2 cellular contexts compared by ENCODE assay signal in the genomic region with DNA sequence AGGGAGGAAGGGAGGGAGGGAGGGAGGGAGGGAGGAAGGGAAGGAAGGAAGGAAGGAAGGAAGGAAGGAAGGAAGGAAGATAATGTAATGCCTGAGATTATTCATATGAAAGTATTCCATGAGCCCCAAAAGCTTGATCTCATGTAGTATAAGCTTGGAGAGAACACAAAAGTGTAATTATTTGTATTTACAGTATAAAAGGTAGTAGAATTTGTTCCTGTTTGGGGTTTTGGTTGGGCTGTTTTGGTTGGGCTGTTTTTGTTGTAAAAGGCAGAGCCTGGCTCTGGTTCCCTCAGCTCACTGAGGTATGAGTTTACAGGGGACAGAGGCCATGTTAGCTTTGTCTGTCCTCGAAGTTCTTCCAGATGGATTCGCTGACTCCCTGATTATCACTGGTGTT.
TF ChIP-seq lines count a peak whose summit lies in the region.

No MANE protein-coding gene starts in this region.

TF ChIP-seq in HEK293, 187 proteins besides CTCF, POLR2A, EP300 and RAD21:
- TF ChIP-seq ZNF114 (tag by site-specific recombination; IDR thresholded peaks at IDR 0.05), result no peak
- peak; percentile 71 for TF ChIP-seq ZNF449 (tag by site-specific recombination; IDR thresholded peaks at IDR 0.05)
- no peak for TF ChIP-seq ZNF2 (tag by site-specific recombination; IDR thresholded peaks at IDR 0.05)
- no peak for TF ChIP-seq ZNF660 (tag by site-specific recombination; IDR thresholded peaks at IDR 0.05)
- no peak for TF ChIP-seq ZFHX2 (tag by site-specific recombination; conservative IDR thresholded peaks at IDR 0.05)
- TF ChIP-seq, protein P1, sequence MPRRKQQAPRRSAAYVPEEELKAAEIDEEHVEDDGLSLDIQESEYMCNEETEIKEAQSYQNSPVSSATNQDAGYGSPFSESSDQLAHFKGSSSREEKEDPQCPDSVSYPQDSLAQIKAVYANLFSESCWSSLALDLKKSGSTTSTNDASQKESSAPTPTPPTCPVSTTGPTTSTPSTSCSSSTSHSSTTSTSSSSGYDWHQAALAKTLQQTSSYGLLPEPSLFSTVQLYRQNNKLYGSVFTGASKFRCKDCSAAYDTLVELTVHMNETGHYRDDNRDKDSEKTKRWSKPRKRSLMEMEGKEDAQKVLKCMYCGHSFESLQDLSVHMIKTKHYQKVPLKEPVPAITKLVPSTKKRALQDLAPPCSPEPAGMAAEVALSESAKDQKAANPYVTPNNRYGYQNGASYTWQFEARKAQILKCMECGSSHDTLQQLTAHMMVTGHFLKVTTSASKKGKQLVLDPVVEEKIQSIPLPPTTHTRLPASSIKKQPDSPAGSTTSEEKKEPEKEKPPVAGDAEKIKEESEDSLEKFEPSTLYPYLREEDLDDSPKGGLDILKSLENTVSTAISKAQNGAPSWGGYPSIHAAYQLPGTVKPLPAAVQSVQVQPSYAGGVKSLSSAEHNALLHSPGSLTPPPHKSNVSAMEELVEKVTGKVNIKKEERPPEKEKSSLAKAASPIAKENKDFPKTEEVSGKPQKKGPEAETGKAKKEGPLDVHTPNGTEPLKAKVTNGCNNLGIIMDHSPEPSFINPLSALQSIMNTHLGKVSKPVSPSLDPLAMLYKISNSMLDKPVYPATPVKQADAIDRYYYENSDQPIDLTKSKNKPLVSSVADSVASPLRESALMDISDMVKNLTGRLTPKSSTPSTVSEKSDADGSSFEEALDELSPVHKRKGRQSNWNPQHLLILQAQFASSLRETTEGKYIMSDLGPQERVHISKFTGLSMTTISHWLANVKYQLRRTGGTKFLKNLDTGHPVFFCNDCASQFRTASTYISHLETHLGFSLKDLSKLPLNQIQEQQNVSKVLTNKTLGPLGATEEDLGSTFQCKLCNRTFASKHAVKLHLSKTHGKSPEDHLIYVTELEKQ (tag by site-specific recombination; IDR thresholded peaks at IDR 0.05; ENCODE audit: borderline replicate concordance), result no peak

TF ChIP-seq in K562, 482 proteins besides CTCF, POLR2A, EP300 and RAD21:
- no peak for TF ChIP-seq ZNF644 (tag; IDR thresholded peaks at IDR 0.05; ENCODE audit: low read depth)
